Comparison of ENCODE assay signal across 9 cellular contexts in genomic region chrX:67544281-67544680, GRCh38. TPM values are rescaled to one million over a fixed set of nuclear protein-coding genes. Genes with fewer than 3 reads are reported as not detected.
DNase-seq lines count a peak whose midpoint lies in the region; ATAC-seq, FAIRE-seq and TF ChIP-seq lines count a peak whose summit lies in the region.
"Had no signal": no experiment of that assay in that cellular context is flagged by ENCODE, and none has a peak within 500 bp of the region (broad histone marks: within the 10 kb centered on the region; RNA-seq: fewer than 3 reads in every experiment).

No MANE protein-coding gene starts in this region.

- no TSS peak for BruUV-seq in mammary epithelial cell (replicated peaks; lab: Mats Ljungman, UMichigan)

- no peak for TF ChIP-seq CTCF in mammary epithelial cell (conservative IDR thresholded peaks at IDR 0.05 in 1 of 2, IDR thresholded peaks at IDR 0.05 in 1 of 2; ENCODE audit: extremely low read depth in 1 of 2, insufficient read depth in 1 of 2, low read depth in 1 of 2, low read length in 2 of 2)
- no peak for TF ChIP-seq CTCF in kidney (IDR thresholded peaks at IDR 0.05; ENCODE audit: borderline replicate concordance, extremely low read depth, insufficient read depth)
- no peak for TF ChIP-seq CTCF in thyroid gland (IDR thresholded peaks at IDR 0.05)

- no peak for FAIRE-seq in kidney (lab: Jason Lieb, UNC)

- H3K9me3 ChIP-seq in mammary epithelial cell (replicated peaks; ENCODE audit: insufficient read depth, low read length) (no peaks in the 10 kb centered on the region), kidney (ENCODE audit: control insufficient read depth in 1 of 2, low read length in 2 of 2) (no peaks in the 10 kb centered on the region), thyroid gland (no peaks in the 10 kb centered on the region)

- intact Hi-C loops in mammary epithelial cell (cut with micrococcal nuclease), result no loop called here
- intact Hi-C loops in kidney (cut with DNase I), result no loop called here
- intact Hi-C loops in thyroid gland (cut with DNase I), result no loop called here

- DNase-seq in DMS53 (lab: John Stamatoyannopoulos, UW) (peak; percentile 8), DMS53 treated with DMSO at 0.1 percent for 48 hours (lab: John Stamatoyannopoulos, UW; ENCODE audit: unreplicated experiment) (no peak), mammary epithelial cell (no peak), kidney (peak; percentile 53), thyroid gland (peak; percentile 42 to 49), NCI-H2029 (lab: John Stamatoyannopoulos, UW) (no peak)
- DNase-seq: ACHN had no signal

- H3K4me2 ChIP-seq in mammary epithelial cell (ENCODE audit: insufficient read depth, low read depth, low read length), result peak overlapping the region; percentile 63

- H3K27me3 ChIP-seq in mammary epithelial cell (ENCODE audit: insufficient read depth, low read length) (peaks cover 19% of the 10 kb centered on the region), thyroid gland (no peaks in the 10 kb centered on the region)

- H3K9ac ChIP-seq in mammary epithelial cell (ENCODE audit: insufficient read depth, low read length) (no peak overlapping the region), kidney (ENCODE audit: low read length in 2 of 2) (no peak overlapping the region)

- H3K36me3 ChIP-seq in mammary epithelial cell (ENCODE audit: insufficient read depth, low read length) (no peaks in the 10 kb centered on the region), kidney (ENCODE audit: control insufficient read depth in 1 of 2, insufficient read depth in 2 of 2, low read length in 2 of 2) (no peaks in the 10 kb centered on the region), thyroid gland (no peaks in the 10 kb centered on the region)

- in situ Hi-C loops in mammary epithelial cell (cut with MboI; ENCODE audit: low sequenced_read_pairs in 2 of 2), result no loop called here

- ATAC-seq in HG02970 (IDR thresholded peaks at IDR 0.05; ENCODE audit: low FRiP score, unreplicated experiment) (no peak), GM19351 (IDR thresholded peaks at IDR 0.05; ENCODE audit: unreplicated experiment) (no peak)

- TF ChIP-seq POLR2A in thyroid gland (IDR thresholded peaks at IDR 0.05), result no peak

- H4K20me1 ChIP-seq in mammary epithelial cell (ENCODE audit: insufficient read depth, low read length), result no peaks in the 10 kb centered on the region

- 41% methylated on average over 4 of the region's 21 CpGs for whole genome bisulfite sequencing in mammary epithelial cell (ENCODE audit: low coverage, missing lambda C conversion rate)
- WGBS in thyroid gland, 2 donors, result 0% methylated on average over 7 of the region's 21 CpGs; no CpG with 5 or more reads in 1 of the 2 donors

- dilution Hi-C loops in mammary epithelial cell (cut with HindIII; ENCODE audit: low sequenced_read_pairs), result no loop called here

- H3K27ac ChIP-seq in mammary epithelial cell (ENCODE audit: insufficient read depth, low read depth, low read length) (no peak overlapping the region), kidney (ENCODE audit: low read depth in 2 of 2, low read length in 2 of 2) (no peak overlapping the region), thyroid gland (peak overlapping the region; percentile 57 to 68 (median 65))

- CTCF ChIA-PET in mammary epithelial cell (lab: Charles Lee; ENCODE audit: low non-redundant PET), result no interaction called here

- H3K4me3 ChIP-seq in mammary epithelial cell (replicated peaks in 1 of 3; ENCODE audit: insufficient read depth in 1 of 3, low read depth in 2 of 3, low read length in 3 of 3) (no peak overlapping the region), kidney (ENCODE audit: low read length in 2 of 2) (peak overlapping the region; percentile 61 to 71), thyroid gland (replicated peaks in 1 of 3) (peak overlapping the region in 2 of 3 donors; percentile 22 to 23)

- no peak overlapping the region for H2AFZ ChIP-seq in mammary epithelial cell (ENCODE audit: low read depth, low read length)

- H3K4me1 ChIP-seq in mammary epithelial cell (ENCODE audit: insufficient read depth, low read length) (no peaks in the 10 kb centered on the region), kidney (ENCODE audit: control insufficient read depth in 1 of 2, insufficient read depth in 1 of 2, low read depth in 1 of 2, low read length in 2 of 2) (no peaks in the 10 kb centered on the region), thyroid gland (no peaks in the 10 kb centered on the region)

- no peaks in the 10 kb centered on the region for H3K79me2 ChIP-seq in mammary epithelial cell (ENCODE audit: insufficient read depth, low read length)

RNA-seq across cellular contexts. Expression of gene AR, which starts 0.5 kb away (rescaled TPM):
- total RNA-seq in mammary epithelial cell, result under 1 TPM in 1 of 2 donors, not detected in 1; under 0.01 TPM
- polyA plus RNA-seq in mammary epithelial cell, result under 0.01 TPM
- polyA minus RNA-seq in mammary epithelial cell, result not detected
- total RNA-seq in kidney, result 13.6 TPM
- polyA plus RNA-seq in kidney (ENCODE audit: insufficient read depth, low read depth, low replicate concordance), result 1.6 TPM
- total RNA-seq in thyroid gland, result 10 to 100 TPM in 3 of 4 donors, 1 to 10 TPM in 1; 5.2 to 15.0 (median 11.6) TPM

Comparison
In these comparisons a context has a peak if more than half of its experiments do, and no peak if none do; other contexts are left out.
1. DNase-seq: peak in DMS53 (single experiment), kidney (single experiment) and thyroid gland (2 of 2); none in DMS53 treated with DMSO at 0.1 percent for 48 hours (single experiment), mammary epithelial cell (single experiment) and NCI-H2029 (single experiment).
2. H3K27ac ChIP-seq: peak in thyroid gland (3 of 3); none in mammary epithelial cell (single experiment) and kidney (0 of 2).
3. H3K4me3 ChIP-seq: peak in kidney (2 of 2) and thyroid gland (2 of 3); none in mammary epithelial cell (0 of 3).
4. RNA of gene AR, which starts 0.5 kb away (total RNA-seq): 13.6 TPM in kidney (single experiment) and 5.2 to 15.0 TPM in thyroid gland; under 0.01 TPM in mammary epithelial cell; every median in the first group is over 4 times any median in the second.